1 cellular context compared by ENCODE assay signal in the genomic region with DNA sequence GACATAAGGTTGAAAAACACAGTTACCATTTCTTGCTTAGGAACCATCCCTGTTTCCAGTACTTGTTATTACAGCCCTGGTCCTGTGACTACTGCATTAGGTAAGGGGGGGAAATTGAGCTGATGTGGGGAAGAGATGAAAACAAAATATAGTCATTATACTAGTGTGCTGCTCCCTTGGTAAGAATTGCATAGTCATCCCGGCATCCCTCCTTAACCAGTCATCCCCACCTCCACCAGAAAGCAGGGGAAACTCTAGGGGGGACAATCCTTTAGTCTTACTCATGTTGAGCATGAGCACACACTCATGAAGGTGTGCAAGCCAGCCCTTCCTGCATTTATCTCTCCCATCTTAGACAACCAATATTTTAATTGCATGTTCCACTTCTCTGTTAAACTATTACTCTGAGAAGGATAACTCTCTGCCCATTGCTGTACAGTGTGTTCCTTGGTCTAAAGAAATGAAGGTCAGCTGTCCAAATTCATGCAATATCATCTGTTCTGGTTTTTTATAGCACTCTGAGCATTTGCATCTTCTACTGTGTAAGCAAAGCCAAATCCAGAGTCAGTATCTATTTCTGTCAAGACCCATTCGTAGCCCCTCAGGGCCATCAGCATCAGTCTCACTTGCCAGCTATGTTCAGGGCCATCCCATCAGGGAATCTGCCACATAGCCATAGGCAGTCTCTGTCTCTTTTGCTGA.
TF ChIP-seq lines count a peak whose summit lies in the region.

No MANE protein-coding gene starts in this region.

TF ChIP-seq in IMR-90, 13 proteins besides CTCF, POLR2A, EP300 and RAD21:
- TF ChIP-seq SMC3 (IDR thresholded peaks at IDR 0.05; ENCODE audit: low read depth, low read length) (no peak), MXI1 (IDR thresholded peaks at IDR 0.05; ENCODE audit: borderline replicate concordance, low read depth, low read length) (no peak), CEBPB (IDR thresholded peaks at IDR 0.05; ENCODE audit: low read depth, low read length) (no peak), MAZ (IDR thresholded peaks at IDR 0.05; ENCODE audit: borderline replicate concordance, low read depth, low read length) (no peak), RCOR1 (IDR thresholded peaks at IDR 0.05; ENCODE audit: insufficient replicate concordance, low read length) (no peak), NFE2L2 (IDR thresholded peaks at IDR 0.05; ENCODE audit: low read depth, low read length) (peak; percentile 56), FOS (IDR thresholded peaks at IDR 0.05; ENCODE audit: low read depth, low read length) (no peak)
- TF ChIP-seq, protein P1, sequence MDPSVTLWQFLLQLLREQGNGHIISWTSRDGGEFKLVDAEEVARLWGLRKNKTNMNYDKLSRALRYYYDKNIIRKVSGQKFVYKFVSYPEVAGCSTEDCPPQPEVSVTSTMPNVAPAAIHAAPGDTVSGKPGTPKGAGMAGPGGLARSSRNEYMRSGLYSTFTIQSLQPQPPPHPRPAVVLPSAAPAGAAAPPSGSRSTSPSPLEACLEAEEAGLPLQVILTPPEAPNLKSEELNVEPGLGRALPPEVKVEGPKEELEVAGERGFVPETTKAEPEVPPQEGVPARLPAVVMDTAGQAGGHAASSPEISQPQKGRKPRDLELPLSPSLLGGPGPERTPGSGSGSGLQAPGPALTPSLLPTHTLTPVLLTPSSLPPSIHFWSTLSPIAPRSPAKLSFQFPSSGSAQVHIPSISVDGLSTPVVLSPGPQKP (IDR thresholded peaks at IDR 0.05; ENCODE audit: borderline replicate concordance, low read depth, low read length): no peak
